Comparison of ENCODE assay signal across 1 cellular context in the genomic region with DNA sequence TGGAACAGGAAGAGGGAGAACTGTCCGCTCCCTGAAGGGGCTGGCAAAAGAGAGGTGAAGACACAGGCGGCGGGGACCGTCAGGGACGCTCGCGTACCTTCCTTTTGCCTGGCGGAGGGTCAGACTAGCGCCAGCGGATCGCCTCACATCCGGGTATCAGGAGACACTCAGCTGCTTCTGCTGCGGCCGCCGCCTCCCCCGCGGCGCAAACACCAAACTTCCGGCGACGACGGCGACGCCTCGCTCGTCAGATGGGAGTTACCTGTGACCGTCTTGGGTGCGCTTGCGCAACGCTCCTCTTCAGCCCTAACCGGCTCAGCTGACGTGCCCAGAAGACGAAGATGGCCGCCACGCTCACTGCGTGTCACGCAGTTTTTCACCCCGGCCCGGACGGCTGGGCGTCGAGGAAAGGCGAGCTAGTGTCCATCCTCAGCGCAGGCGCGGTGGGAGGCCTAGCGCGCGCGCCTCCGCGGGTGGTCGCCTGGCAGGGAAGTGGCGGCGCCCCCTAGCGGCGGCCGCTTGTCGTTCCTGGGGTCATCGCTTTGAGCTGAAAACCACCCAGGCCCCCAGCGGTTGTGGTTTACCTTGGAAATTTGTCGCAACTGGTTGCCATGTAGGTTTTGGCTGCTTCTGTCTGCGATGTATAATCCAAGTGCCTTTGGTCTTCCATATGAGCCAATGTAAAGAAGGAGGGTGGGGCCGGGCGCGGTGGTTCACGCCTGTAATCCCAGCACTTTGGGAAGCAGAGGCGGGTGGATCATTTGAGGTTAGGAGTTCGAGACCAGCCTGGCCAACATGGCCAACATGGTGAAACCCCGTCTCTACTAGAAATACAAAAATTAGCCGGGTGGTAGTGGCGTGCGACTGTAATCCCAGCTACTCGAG.
TF ChIP-seq lines count a peak whose summit lies in the region.

A gene with protein sequence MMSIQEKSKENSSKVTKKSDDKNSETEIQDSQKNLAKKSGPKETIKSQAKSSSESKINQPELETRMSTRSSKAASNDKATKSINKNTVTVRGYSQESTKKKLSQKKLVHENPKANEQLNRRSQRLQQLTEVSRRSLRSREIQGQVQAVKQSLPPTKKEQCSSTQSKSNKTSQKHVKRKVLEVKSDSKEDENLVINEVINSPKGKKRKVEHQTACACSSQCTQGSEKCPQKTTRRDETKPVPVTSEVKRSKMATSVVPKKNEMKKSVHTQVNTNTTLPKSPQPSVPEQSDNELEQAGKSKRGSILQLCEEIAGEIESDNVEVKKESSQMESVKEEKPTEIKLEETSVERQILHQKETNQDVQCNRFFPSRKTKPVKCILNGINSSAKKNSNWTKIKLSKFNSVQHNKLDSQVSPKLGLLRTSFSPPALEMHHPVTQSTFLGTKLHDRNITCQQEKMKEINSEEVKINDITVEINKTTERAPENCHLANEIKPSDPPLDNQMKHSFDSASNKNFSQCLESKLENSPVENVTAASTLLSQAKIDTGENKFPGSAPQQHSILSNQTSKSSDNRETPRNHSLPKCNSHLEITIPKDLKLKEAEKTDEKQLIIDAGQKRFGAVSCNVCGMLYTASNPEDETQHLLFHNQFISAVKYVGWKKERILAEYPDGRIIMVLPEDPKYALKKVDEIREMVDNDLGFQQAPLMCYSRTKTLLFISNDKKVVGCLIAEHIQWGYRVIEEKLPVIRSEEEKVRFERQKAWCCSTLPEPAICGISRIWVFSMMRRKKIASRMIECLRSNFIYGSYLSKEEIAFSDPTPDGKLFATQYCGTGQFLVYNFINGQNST (minus strand): TSS at position 179 of the 885 bp plus-strand sequence. CDS start 25,861 bp downstream, outside the sequence.

TF ChIP-seq in GM23338, 12 proteins besides CTCF, POLR2A, EP300 and RAD21 (continued from another document):
- TF ChIP-seq, protein P1, sequence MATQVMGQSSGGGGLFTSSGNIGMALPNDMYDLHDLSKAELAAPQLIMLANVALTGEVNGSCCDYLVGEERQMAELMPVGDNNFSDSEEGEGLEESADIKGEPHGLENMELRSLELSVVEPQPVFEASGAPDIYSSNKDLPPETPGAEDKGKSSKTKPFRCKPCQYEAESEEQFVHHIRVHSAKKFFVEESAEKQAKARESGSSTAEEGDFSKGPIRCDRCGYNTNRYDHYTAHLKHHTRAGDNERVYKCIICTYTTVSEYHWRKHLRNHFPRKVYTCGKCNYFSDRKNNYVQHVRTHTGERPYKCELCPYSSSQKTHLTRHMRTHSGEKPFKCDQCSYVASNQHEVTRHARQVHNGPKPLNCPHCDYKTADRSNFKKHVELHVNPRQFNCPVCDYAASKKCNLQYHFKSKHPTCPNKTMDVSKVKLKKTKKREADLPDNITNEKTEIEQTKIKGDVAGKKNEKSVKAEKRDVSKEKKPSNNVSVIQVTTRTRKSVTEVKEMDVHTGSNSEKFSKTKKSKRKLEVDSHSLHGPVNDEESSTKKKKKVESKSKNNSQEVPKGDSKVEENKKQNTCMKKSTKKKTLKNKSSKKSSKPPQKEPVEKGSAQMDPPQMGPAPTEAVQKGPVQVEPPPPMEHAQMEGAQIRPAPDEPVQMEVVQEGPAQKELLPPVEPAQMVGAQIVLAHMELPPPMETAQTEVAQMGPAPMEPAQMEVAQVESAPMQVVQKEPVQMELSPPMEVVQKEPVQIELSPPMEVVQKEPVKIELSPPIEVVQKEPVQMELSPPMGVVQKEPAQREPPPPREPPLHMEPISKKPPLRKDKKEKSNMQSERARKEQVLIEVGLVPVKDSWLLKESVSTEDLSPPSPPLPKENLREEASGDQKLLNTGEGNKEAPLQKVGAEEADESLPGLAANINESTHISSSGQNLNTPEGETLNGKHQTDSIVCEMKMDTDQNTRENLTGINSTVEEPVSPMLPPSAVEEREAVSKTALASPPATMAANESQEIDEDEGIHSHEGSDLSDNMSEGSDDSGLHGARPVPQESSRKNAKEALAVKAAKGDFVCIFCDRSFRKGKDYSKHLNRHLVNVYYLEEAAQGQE (IDR thresholded peaks at IDR 0.05; ENCODE audit: unreplicated experiment), result no peak
